Comparison of ENCODE assay signal across 8 cellular contexts in genomic region chr7:123557631-123558505, GRCh38. TPM values are rescaled to one million over a fixed set of nuclear protein-coding genes. Genes with fewer than 3 reads are reported as not detected.
DNase-seq lines count a peak whose midpoint lies in the region; ATAC-seq and TF ChIP-seq lines count a peak whose summit lies in the region.

Gene NDUFA5, minus strand, starts transcription at chr7:123557818. Its CDS starts 23 bp downstream, at chr7:123557795.

- H3K27me3 Mint-ChIP-seq in activated CD4-positive, alpha-beta T cell treated with anti-CD3 and anti-CD28 coated beads, Interleukin-2, amount 10 ng/mL, durations not matched to agents 7 days and 5 days: peaks cover 3% of the 10 kb centered on the region

- TF ChIP-seq CTCF in C4-2B (conservative IDR thresholded peaks at IDR 0.05) (no peak), coronary artery (IDR thresholded peaks at IDR 0.05) (no peak)

- DNase-seq in NCI-H69 (lab: John Stamatoyannopoulos, UW) (peak; percentile 100), coronary artery (ENCODE audit: low spot score) (peak; percentile 99), left colon (peak; percentile 98 to 99)
- peak; percentile 99 for DNase-seq in activated CD4-positive, alpha-beta T cell treated with anti-CD3 and anti-CD28 coated beads, Interleukin-2, amount 10 ng/mL, durations not matched to agents 7 days and 5 days
- DNase-seq in stimulated activated CD4-positive, alpha-beta T cell treated with anti-CD3 and anti-CD28 coated beads, Interleukin-1b, Interleukin-23, amount 100 ng/mL, for 48 hours: peak; percentile 96

- ATAC-seq in GM19372 (IDR thresholded peaks at IDR 0.05; ENCODE audit: low read depth, unreplicated experiment): peak; percentile 96
- peak; percentile 97 for ATAC-seq in HG03521 (IDR thresholded peaks at IDR 0.05; ENCODE audit: unreplicated experiment)
- peak; percentile 100 for ATAC-seq in left colon

- H3K4me3 ChIP-seq in coronary artery: peak within 1 kb of the TSS; percentile 86

- H3K4me3 Mint-ChIP-seq in activated CD4-positive, alpha-beta T cell treated with anti-CD3 and anti-CD28 coated beads, Interleukin-2, amount 10 ng/mL, durations not matched to agents 7 days and 5 days: no peak within 1 kb of the TSS

- H3K4me1 Mint-ChIP-seq in activated CD4-positive, alpha-beta T cell treated with anti-CD3 and anti-CD28 coated beads, Interleukin-2, amount 10 ng/mL, durations not matched to agents 7 days and 5 days: peaks cover 5% of the 10 kb centered on the region

- H3K27ac ChIP-seq in C4-2B (peak within 1 kb of the TSS; percentile 90), coronary artery (peak within 1 kb of the TSS; percentile 84 to 92)

- no peak within 1 kb of the TSS for H3K27ac Mint-ChIP-seq in activated CD4-positive, alpha-beta T cell treated with anti-CD3 and anti-CD28 coated beads, Interleukin-2, amount 10 ng/mL, durations not matched to agents 7 days and 5 days

- CTCF ChIA-PET in activated CD4-positive, alpha-beta T cell treated with anti-CD3 and anti-CD28 coated beads, Interleukin-2, amount 10 ng/mL, durations not matched to agents 7 days and 5 days (lab: Charles Lee): interaction anchor here (0.6 to 1.4 kb wide), 5 partner anchors 9 to 191 kb away, joined by 3 to 5 read pairs (median 4); partner anchors contain the start of gene WASL

- intact Hi-C loops in left colon (cut with DNase I, micrococcal nuclease): loop anchor here in 1 of 2 donors (10.0 kb wide), 1 partner anchor 197 kb away; no protein-coding TSS in a partner anchor

- H3K9me3 Mint-ChIP-seq in activated CD4-positive, alpha-beta T cell treated with anti-CD3 and anti-CD28 coated beads, Interleukin-2, amount 10 ng/mL, durations not matched to agents 7 days and 5 days: peaks cover 5% of the 10 kb centered on the region

- POLR2A ChIA-PET in activated CD4-positive, alpha-beta T cell treated with anti-CD3 and anti-CD28 coated beads, Interleukin-2, amount 10 ng/mL, durations not matched to agents 7 days and 5 days (lab: Charles Lee): interaction anchor here (0.6 to 0.9 kb wide), 4 partner anchors 10 to 232 kb away, joined by 3 to 4 read pairs (median 4); no protein-coding TSS in a partner anchor

- peaks cover 7% of the 10 kb centered on the region for H3K36me3 Mint-ChIP-seq in activated CD4-positive, alpha-beta T cell treated with anti-CD3 and anti-CD28 coated beads, Interleukin-2, amount 10 ng/mL, durations not matched to agents 7 days and 5 days (ENCODE audit: low read depth)

RNA-seq across cellular contexts. Expression of gene NDUFA5, which starts in this region (rescaled TPM):
- 10 to 100 TPM; 45.4 to 49.7 TPM for total RNA-seq in activated CD4-positive, alpha-beta T cell treated with anti-CD3 and anti-CD28 coated beads, Interleukin-2, amount 10 ng/mL, durations not matched to agents 7 days and 5 days
- total RNA-seq in left colon: 100 to 1,000 TPM in 1 of 2 donors, 10 to 100 TPM in 1; 98.6 to 117 TPM

Comparison
In these comparisons a context has a peak if more than half of its experiments do, and no peak if none do; other contexts are left out.
1. Peak in every context shown above with its lines: DNase-seq, ATAC-seq, H3K4me3 ChIP-seq and H3K27ac ChIP-seq.